Comparison of ENCODE assay signal across 10 cellular contexts in the genomic region with DNA sequence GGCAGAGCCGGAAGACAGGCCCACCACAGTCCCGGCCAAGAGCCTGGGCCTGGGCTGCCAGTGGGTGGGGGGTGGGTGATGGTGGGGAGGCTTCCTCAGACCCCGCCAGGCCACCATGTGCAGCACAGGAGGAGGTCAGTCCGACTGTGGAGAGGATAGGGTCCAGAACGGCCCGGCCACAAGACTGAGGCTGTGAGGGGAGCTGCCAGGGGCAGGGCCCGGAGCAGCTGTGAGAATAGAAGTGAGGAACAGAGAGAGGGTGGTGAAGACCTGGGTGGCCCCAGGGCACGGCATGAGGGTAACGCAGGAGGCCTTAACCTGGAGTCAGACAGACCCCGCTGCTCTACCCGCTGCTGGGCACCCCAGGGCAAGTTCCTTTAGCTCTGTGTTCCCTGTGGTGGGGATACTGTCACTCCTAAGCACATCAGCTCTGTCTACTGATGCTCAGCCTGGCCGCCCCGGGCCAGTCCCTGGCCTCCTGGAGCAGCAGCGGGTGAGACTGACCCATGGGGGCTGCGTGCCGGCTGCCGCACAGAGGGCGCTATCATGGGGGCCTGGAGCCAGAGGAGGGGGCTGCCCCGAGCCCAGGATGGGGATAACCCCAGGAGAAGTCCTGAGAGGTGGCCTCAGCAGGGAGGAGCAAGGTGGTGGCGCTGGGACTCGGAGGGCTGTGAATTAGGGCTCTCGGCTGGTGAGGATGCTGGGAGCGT. TPM values are rescaled to one million over a fixed set of nuclear protein-coding genes. Genes with fewer than 3 reads are reported as not detected.
DNase-seq lines count a peak whose midpoint lies in the region; ATAC-seq and TF ChIP-seq lines count a peak whose summit lies in the region.
"Had no signal": no experiment of that assay in that cellular context is flagged by ENCODE, and none has a peak within 500 bp of the region (broad histone marks: within the 10 kb centered on the region; RNA-seq: fewer than 3 reads in every experiment).

No MANE protein-coding gene starts in this region.

- peak overlapping the region; percentile 56 for H3K27ac ChIP-seq in ACC112 (ENCODE audit: low read depth, low read length)
- H3K27ac ChIP-seq in naive thymus-derived CD4-positive, alpha-beta T cell (ENCODE audit: low read depth, low read length), result peak overlapping the region; percentile 88

- DNase-seq in choroid plexus epithelial cell (ENCODE audit: low read depth) (no peak), NCI-H1417 (lab: John Stamatoyannopoulos, UW) (no peak), ACHN (no peak)
- DNase-seq in naive thymus-derived CD4-positive, alpha-beta T cell, result no peak
- DNase-seq: DMS53, retina had no signal

- ATAC-seq in HG03565 (IDR thresholded peaks at IDR 0.05; ENCODE audit: unreplicated experiment), result peak; percentile 4
- no peak for ATAC-seq in naive thymus-derived CD4-positive, alpha-beta T cell
- no peak for ATAC-seq in GM21528 (IDR thresholded peaks at IDR 0.05; ENCODE audit: low FRiP score, unreplicated experiment)
- ATAC-seq in HG02840 (IDR thresholded peaks at IDR 0.05; ENCODE audit: low FRiP score, unreplicated experiment), result no peak

- CTCF ChIA-PET in naive thymus-derived CD4-positive, alpha-beta T cell (lab: Charles Lee), result interaction anchor here (3.7 to 7.4 kb wide), 5 partner anchors 9 to 95 kb away, joined by 25 to 165 read pairs (median 66); a partner anchor contains a TSS

- POLR2A ChIA-PET in naive thymus-derived CD4-positive, alpha-beta T cell (lab: Charles Lee), result interaction anchor here (0.6 to 11.2 kb wide), 15 partner anchors 13 to 1292 kb away, joined by 3 to 220 read pairs (median 41); a partner anchor contains a TSS

- peak overlapping the region; percentile 86 to 95 (median 92) for H3K27ac Mint-ChIP-seq in naive thymus-derived CD4-positive, alpha-beta T cell

- no peaks in the 10 kb centered on the region for H3K9me3 Mint-ChIP-seq in naive thymus-derived CD4-positive, alpha-beta T cell

- peaks cover 19% of the 10 kb centered on the region for H3K4me1 ChIP-seq in ACC112 (ENCODE audit: control insufficient read depth, insufficient read depth, low read length, unreplicated experiment)
- H3K4me1 ChIP-seq in naive thymus-derived CD4-positive, alpha-beta T cell (ENCODE audit: control insufficient read depth in 2 of 2, insufficient read depth in 2 of 2, low read length in 2 of 2), result peaks cover 28 to 32% of the 10 kb centered on the region in 2 donors

- no peaks in the 10 kb centered on the region for H3K9me3 ChIP-seq in naive thymus-derived CD4-positive, alpha-beta T cell (ENCODE audit: control insufficient read depth in 2 of 3, low read length in 3 of 3)

- H3K79me2 ChIP-seq in ACC112 (ENCODE audit: control insufficient read depth, insufficient read depth, low read length, unreplicated experiment), result no peaks in the 10 kb centered on the region

- H3K27me3 Mint-ChIP-seq in naive thymus-derived CD4-positive, alpha-beta T cell, result no peaks in the 10 kb centered on the region

- 0 out of 2 replicates have a peak overlapping the region, but pooled peaks have one; percentile 24 for H3K4me3 ChIP-seq in ACC112 (ENCODE audit: low read depth, low read length)
- peak overlapping the region; percentile 1 for H3K4me3 ChIP-seq in choroid plexus epithelial cell (ENCODE audit: low read depth, low read length)
- H3K4me3 ChIP-seq in naive thymus-derived CD4-positive, alpha-beta T cell (ENCODE audit: low read length), result peak overlapping the region; percentile 99

- in situ Hi-C loops in ACHN (cut with HindIII; ENCODE audit: low pct_ligation_motif_present, low pct_unique_long_range_greater_than_20kb, low sequenced_read_pairs), result no loop called here

- H3K4me1 Mint-ChIP-seq in naive thymus-derived CD4-positive, alpha-beta T cell, result peaks cover 31 to 59% (median 48%) of the 10 kb centered on the region in 7 donors

- no peak for TF ChIP-seq CTCF in choroid plexus epithelial cell (conservative IDR thresholded peaks at IDR 0.05; ENCODE audit: low read depth, low read length)

- no peak overlapping the region for H2AFZ ChIP-seq in ACC112 (ENCODE audit: low read length, unreplicated experiment)

- H3K36me3 ChIP-seq in ACC112 (ENCODE audit: insufficient read depth, low read length), result no peaks in the 10 kb centered on the region
- peaks cover 0 to 61% (median 7%) of the 10 kb centered on the region in 3 experiments for H3K36me3 ChIP-seq in naive thymus-derived CD4-positive, alpha-beta T cell (ENCODE audit: control insufficient read depth in 2 of 3, insufficient read depth in 3 of 3, low read length in 3 of 3)

- H3K27me3 ChIP-seq in ACC112 (ENCODE audit: insufficient read depth, low read length), result no peaks in the 10 kb centered on the region
- H3K27me3 ChIP-seq in naive thymus-derived CD4-positive, alpha-beta T cell (ENCODE audit: control insufficient read depth in 2 of 2, insufficient read depth in 2 of 2, low read length in 2 of 2), result no peaks in the 10 kb centered on the region

- peaks cover 0 to 40% (median 18%) of the 10 kb centered on the region in 5 donors for H3K36me3 Mint-ChIP-seq in naive thymus-derived CD4-positive, alpha-beta T cell

- intact Hi-C loops in naive thymus-derived CD4-positive, alpha-beta T cell (cut with micrococcal nuclease), result loop anchor here (5.0 kb wide), 2 partner anchors 79 to 149 kb away; a partner anchor contains a TSS

- H3K4me3 Mint-ChIP-seq in naive thymus-derived CD4-positive, alpha-beta T cell, result peak overlapping the region; percentile 89 to 96 (median 94)

RNA-seq across cellular contexts. Expression of a gene that starts 1.7 kb away (rescaled TPM):
- total RNA-seq in naive thymus-derived CD4-positive, alpha-beta T cell, result 100 to 1,000 TPM in 4 of 5 experiments, 10 to 100 TPM in 1; 77.1 to 209 (median 120) TPM
- 100 to 1,000 TPM; 119 to 186 TPM for polyA plus RNA-seq in naive thymus-derived CD4-positive, alpha-beta T cell

RNA-seq across cellular contexts. Expression of a gene that starts 17.7 kb away (rescaled TPM):
- total RNA-seq in naive thymus-derived CD4-positive, alpha-beta T cell, result 10 to 100 TPM; 24.0 to 53.0 (median 27.2) TPM
- 10 to 100 TPM; 50.0 to 53.7 TPM for polyA plus RNA-seq in naive thymus-derived CD4-positive, alpha-beta T cell

RNA-seq across cellular contexts. Expression of a gene that starts 17.8 kb away (rescaled TPM):
- 10 to 100 TPM; 47.8 to 94.0 (median 78.3) TPM for total RNA-seq in naive thymus-derived CD4-positive, alpha-beta T cell
- polyA plus RNA-seq in naive thymus-derived CD4-positive, alpha-beta T cell, result 10 to 100 TPM; 40.7 to 51.2 TPM

RNA-seq across cellular contexts. Expression of a gene that starts 22.1 kb away (rescaled TPM):
- 10 to 100 TPM; 39.3 to 61.7 (median 47.4) TPM for total RNA-seq in naive thymus-derived CD4-positive, alpha-beta T cell
- 10 to 100 TPM; 24.3 to 26.7 TPM for polyA plus RNA-seq in naive thymus-derived CD4-positive, alpha-beta T cell

RNA-seq across cellular contexts. Expression of a gene that starts 22.3 kb away (rescaled TPM):
- 100 to 1,000 TPM in 1 of 5 experiments, 10 to 100 TPM in 4; 45.1 to 243 (median 88.8) TPM for total RNA-seq in naive thymus-derived CD4-positive, alpha-beta T cell
- 100 to 1,000 TPM in 1 of 2 donors, 10 to 100 TPM in 1; 56.6 to 123 TPM for polyA plus RNA-seq in naive thymus-derived CD4-positive, alpha-beta T cell

Comparison
In these comparisons a context has a peak if more than half of its experiments do, and no peak if none do; other contexts are left out.
1. H3K4me3 ChIP-seq: peak in every context shown above with its lines; median percentile 99 in naive thymus-derived CD4-positive, alpha-beta T cell; 24 in ACC112; 1 in choroid plexus epithelial cell.